ENCODE assay signal across 8 cellular contexts in genomic region chr7:33062023-33062781, GRCh38. TPM values are rescaled to one million over a fixed set of nuclear protein-coding genes. Genes with fewer than 3 reads are reported as not detected.
DNase-seq lines count a peak whose midpoint lies in the region; ATAC-seq and TF ChIP-seq lines count a peak whose summit lies in the region.

TSS of gene NT5C3A (minus strand) at chr7:33062776. CDS start at chr7:33062705, 71 bp downstream.

- H3K27ac Mint-ChIP-seq in activated naive CD4-positive, alpha-beta T cell treated with anti-CD3 and anti-CD28 coated beads, Interleukin-2, amount 10 ng/mL, durations not matched to agents 7 days and 5 days, result peak within 1 kb of the TSS; percentile 96

- no peak for TF ChIP-seq CTCF in AG09309 (IDR thresholded peaks at IDR 0.05; ENCODE audit: control insufficient read depth, insufficient read depth, low read depth, low read length, missing control alignments)
- TF ChIP-seq CTCF in osteoblast (IDR thresholded peaks at IDR 0.05; ENCODE audit: extremely low read depth, low read depth, low read length), result no peak

- H3K36me3 ChIP-seq in osteoblast (ENCODE audit: insufficient read depth, low read length), result no peaks in the 10 kb centered on the region

- no peaks in the 10 kb centered on the region for H3K27me3 ChIP-seq in osteoblast (ENCODE audit: insufficient read depth, low read length)

- H3K4me1 ChIP-seq in osteoblast (ENCODE audit: insufficient read depth, low read length), result peaks cover 12% of the 10 kb centered on the region

- peaks cover 14% of the 10 kb centered on the region for H3K9me3 Mint-ChIP-seq in activated naive CD4-positive, alpha-beta T cell treated with anti-CD3 and anti-CD28 coated beads, Interleukin-2, amount 10 ng/mL, durations not matched to agents 7 days and 5 days

- peaks cover 15% of the 10 kb centered on the region for H4K20me1 ChIP-seq in osteoblast (ENCODE audit: insufficient read depth, low read length)

- no peak for DNase-seq in AG09309 (ENCODE audit: low read depth)
- peak; percentile 66 for DNase-seq in NCI-H82 (lab: John Stamatoyannopoulos, UW)
- peak; percentile 53 for DNase-seq in activated naive CD4-positive, alpha-beta T cell treated with anti-CD3 and anti-CD28 coated beads, Interleukin-2, amount 10 ng/mL, durations not matched to agents 7 days and 5 days
- peak in 39 of 42 donors; percentile 6 to 73 (median 48) for DNase-seq in head of caudate nucleus
- DNase-seq in osteoblast (ENCODE audit: insufficient read length, low spot score, missing footprints), result peak; percentile 88
- DNase-seq in DMS79 (lab: John Stamatoyannopoulos, UW), result no peak

- intact Hi-C loops in head of caudate nucleus (cut with DNase I), result loop anchor here (2.0 to 5.0 kb wide), 3 partner anchors 65 to 169 kb away; partner anchors contain the start of gene BBS9

- H3K4me3 Mint-ChIP-seq in activated naive CD4-positive, alpha-beta T cell treated with anti-CD3 and anti-CD28 coated beads, Interleukin-2, amount 10 ng/mL, durations not matched to agents 7 days and 5 days, result peak within 1 kb of the TSS; percentile 85

- H3K9me3 ChIP-seq in osteoblast (ENCODE audit: low read depth, low read length), result peaks cover 3% of the 10 kb centered on the region

- H3K4me3 ChIP-seq in AG09309 (ENCODE audit: control insufficient read depth, low read depth, low read length), result peak within 1 kb of the TSS; percentile 63
- peak within 1 kb of the TSS; percentile 93 for H3K4me3 ChIP-seq in osteoblast (ENCODE audit: insufficient read depth, low read length)

- peak within 1 kb of the TSS; percentile 99 for H2AFZ ChIP-seq in osteoblast (ENCODE audit: low read length)

- peaks cover 16% of the 10 kb centered on the region for H3K27me3 Mint-ChIP-seq in activated naive CD4-positive, alpha-beta T cell treated with anti-CD3 and anti-CD28 coated beads, Interleukin-2, amount 10 ng/mL, durations not matched to agents 7 days and 5 days

- H3K36me3 Mint-ChIP-seq in activated naive CD4-positive, alpha-beta T cell treated with anti-CD3 and anti-CD28 coated beads, Interleukin-2, amount 10 ng/mL, durations not matched to agents 7 days and 5 days, result peaks cover 24% of the 10 kb centered on the region

- ATAC-seq in GM18858 (IDR thresholded peaks at IDR 0.05; ENCODE audit: unreplicated experiment) (peak; percentile 9), HG03045 (IDR thresholded peaks at IDR 0.05; ENCODE audit: unreplicated experiment) (peak; percentile 16)

- peaks cover 44% of the 10 kb centered on the region for H3K4me1 Mint-ChIP-seq in activated naive CD4-positive, alpha-beta T cell treated with anti-CD3 and anti-CD28 coated beads, Interleukin-2, amount 10 ng/mL, durations not matched to agents 7 days and 5 days

- peak within 1 kb of the TSS; percentile 88 for H3K4me2 ChIP-seq in osteoblast (ENCODE audit: insufficient read depth, low read length)

- peak within 1 kb of the TSS; percentile 85 for H3K27ac ChIP-seq in osteoblast (ENCODE audit: low read depth, low read length)

- H3K79me2 ChIP-seq in osteoblast (ENCODE audit: insufficient read depth, low read length), result peaks cover 50% of the 10 kb centered on the region

- CTCF ChIA-PET in activated naive CD4-positive, alpha-beta T cell treated with anti-CD3 and anti-CD28 coated beads, Interleukin-2, amount 10 ng/mL, durations not matched to agents 7 days and 5 days (lab: Charles Lee), result interaction anchor here (0.6 to 1.8 kb wide), 5 partner anchors 12 to 163 kb away, joined by 3 to 5 read pairs (median 3); partner anchors contain the start of gene RP9

RNA-seq across cellular contexts. Expression of gene NT5C3A, which starts in this region (rescaled TPM):
- total RNA-seq in osteoblast, result 24.2 and 25.0 TPM in 2 replicates

Comparison
In these comparisons a context has a peak if more than half of its experiments do, and no peak if none do; other contexts are left out.
1. DNase-seq: peak in NCI-H82 (single experiment), activated naive CD4-positive, alpha-beta T cell treated with anti-CD3 and anti-CD28 coated beads, Interleukin-2, amount 10 ng/mL, durations not matched to agents 7 days and 5 days (single experiment), head of caudate nucleus (39 of 42) and osteoblast (single experiment); none in AG09309 (single experiment) and DMS79 (single experiment).